Comparison of ENCODE assay signal across 8 cellular contexts in genomic region chr2:144703852-144704324, GRCh38.
A peak's percentile ranks its signal among the peaks of the same experiment; 100 is the strongest.
DNase-seq lines count a peak whose midpoint lies in the region; ATAC-seq and TF ChIP-seq lines count a peak whose summit lies in the region.

No MANE protein-coding gene starts in this region.

- intact Hi-C loops in sigmoid colon (cut with DNase I): no loop called here

- H3K27me3 ChIP-seq in sigmoid colon: no peaks in the 10 kb centered on the region

- DNase-seq in NCI-H226: peak; percentile 55
- peak; percentile 88 for DNase-seq in epithelial cell of proximal tubule (ENCODE audit: low read depth)
- peak; percentile 70 for DNase-seq in sigmoid colon
- DNase-seq in coronary artery (ENCODE audit: low spot score): no peak
- DNase-seq in COLO829 (ENCODE audit: low spot score): no peak
- no peak for DNase-seq in activated T-cell treated with anti-CD3 and anti-CD28 coated beads, Interleukin-2, amount 50 U/mL, for 1 hour
- DNase-seq in NCI-H69 (lab: John Stamatoyannopoulos, UW): no peak

- H3K4me1 ChIP-seq in sigmoid colon: no peaks in the 10 kb centered on the region

- TF ChIP-seq CTCF in epithelial cell of proximal tubule (conservative IDR thresholded peaks at IDR 0.05; ENCODE audit: low read depth, low read length): no peak
- TF ChIP-seq CTCF in sigmoid colon (IDR thresholded peaks at IDR 0.05): no peak
- no peak for TF ChIP-seq CTCF in coronary artery (IDR thresholded peaks at IDR 0.05)

- H3K36me3 ChIP-seq in sigmoid colon: no peaks in the 10 kb centered on the region

- H3K27ac ChIP-seq in sigmoid colon (no peak overlapping the region), coronary artery (no peak overlapping the region)

- no peaks in the 10 kb centered on the region for H3K9me3 ChIP-seq in sigmoid colon

- WGBS in sigmoid colon, 2 donors: 49 to 65% methylated on average over 5 of the region's 5 CpGs

- TF ChIP-seq EP300 in sigmoid colon (IDR thresholded peaks at IDR 0.05): peak in 2 of 4 donors; percentile 11 to 44

- no peak for TF ChIP-seq POLR2A in sigmoid colon (IDR thresholded peaks at IDR 0.05)

- H3K4me3 ChIP-seq in epithelial cell of proximal tubule (ENCODE audit: low read depth, low read length) (no peak overlapping the region), sigmoid colon (no peak overlapping the region), coronary artery (no peak overlapping the region)

- peak; percentile 52 for ATAC-seq in GM19351 (IDR thresholded peaks at IDR 0.05; ENCODE audit: unreplicated experiment)

Comparison
In these comparisons a context has a peak if more than half of its experiments do, and no peak if none do; other contexts are left out.
1. DNase-seq: peak in NCI-H226 (single experiment), epithelial cell of proximal tubule (single experiment) and sigmoid colon (single experiment); none in coronary artery (single experiment), COLO829 (single experiment), activated T-cell treated with anti-CD3 and anti-CD28 coated beads, Interleukin-2, amount 50 U/mL, for 1 hour (single experiment) and NCI-H69 (single experiment).